In the genomic region with DNA sequence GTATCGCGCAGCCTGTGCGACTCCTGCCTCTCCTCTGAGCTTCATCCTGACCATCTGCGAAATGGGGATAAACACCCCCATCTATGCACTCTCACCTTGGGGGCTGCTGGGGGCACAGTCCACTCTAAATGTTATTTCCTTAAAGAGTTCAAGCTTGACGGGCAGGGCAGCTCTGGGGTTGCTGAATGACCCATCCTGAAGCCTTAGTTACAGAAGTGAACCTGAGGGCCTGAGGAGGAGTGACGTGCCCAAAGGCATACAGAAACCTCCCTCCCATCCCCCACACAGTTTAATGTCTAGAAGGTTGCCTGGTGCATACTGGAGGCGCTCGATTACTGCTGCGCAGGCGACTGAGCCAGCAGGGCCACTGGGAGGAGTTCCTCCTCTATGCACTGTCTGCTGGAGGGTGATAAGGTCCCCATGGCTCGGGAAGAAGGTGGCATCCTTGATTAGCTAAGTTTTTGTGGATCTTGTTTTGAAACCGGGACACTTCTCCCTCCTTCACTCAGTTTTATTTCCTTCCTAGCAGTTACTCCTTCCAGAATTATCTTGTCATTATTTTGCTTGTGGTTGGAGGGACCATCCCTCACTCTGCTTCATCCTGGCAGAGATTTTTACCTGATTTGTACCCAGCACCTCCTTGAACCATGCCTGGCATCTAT, we compare ENCODE assay signal across 8 cellular contexts. TPM values are rescaled to one million over a fixed set of nuclear protein-coding genes. Genes with fewer than 3 reads are reported as not detected.
A peak's percentile ranks its signal among the peaks of the same experiment; 100 is the strongest.
DNase-seq lines count a peak whose midpoint lies in the region; ATAC-seq lines count a peak whose summit lies in the region.

No MANE protein-coding gene starts in this region.

- ATAC-seq in HG02870 (IDR thresholded peaks at IDR 0.05; ENCODE audit: unreplicated experiment) = peak; percentile 56

- DNase-seq in NCI-H2081 (lab: John Stamatoyannopoulos, UW) = peak; percentile 23 to 25
- no peak for DNase-seq in NCI-H2081 treated with DMSO at 0.1 percent for 48 hours (lab: John Stamatoyannopoulos, UW)
- peak; percentile 51 for DNase-seq in NCI-H2227 (lab: John Stamatoyannopoulos, UW; ENCODE audit: unreplicated experiment)
- peak; percentile 65 for DNase-seq in activated CD4-positive, CD25-positive, alpha-beta regulatory T cell treated with anti-CD3 and anti-CD28 coated beads, Interleukin-2, amount 50 U/mL, for 72 hours
- DNase-seq in dermis blood vessel endothelial cell = peak; percentile 63
- DNase-seq in medulla oblongata (ENCODE audit: extremely low spot score) = peak; percentile 42
- DNase-seq in stimulated activated CD8-positive, alpha-beta memory T cell treated with anti-CD3 and anti-CD28 coated beads, Interleukin-12 subunit alpha, Interleukin-12 subunit beta, amount 100 ng/mL, for 4 hours (ENCODE audit: low read depth) = peak; percentile 23

RNA-seq across cellular contexts. Expression of a gene that starts 0.6 kb away (rescaled TPM):
- total RNA-seq in dermis blood vessel endothelial cell = 216 and 253 TPM in 2 replicates

RNA-seq across cellular contexts. Expression of a gene that starts 13.7 kb away (rescaled TPM):
- 58.0 and 91.2 TPM in 2 replicates for total RNA-seq in dermis blood vessel endothelial cell

RNA-seq across cellular contexts. Expression of a gene that starts 22.1 kb away (rescaled TPM):
- total RNA-seq in dermis blood vessel endothelial cell = 12.3 and 14.8 TPM in 2 replicates

RNA-seq across cellular contexts. Expression of a gene that starts 27.7 kb away (rescaled TPM):
- total RNA-seq in dermis blood vessel endothelial cell = 755 and 1,061 TPM in 2 replicates

RNA-seq across cellular contexts. Expression of a gene that starts 44.7 kb away (rescaled TPM):
- 75.5 and 91.2 TPM in 2 replicates for total RNA-seq in dermis blood vessel endothelial cell
